ENCODE assay signal across 1 cellular context in genomic region chr11:12543596-12544415, GRCh38.
A peak's percentile ranks its signal among the peaks of the same experiment; 100 is the strongest.
TF ChIP-seq lines count a peak whose summit lies in the region.

No MANE protein-coding gene starts in this region.

TF ChIP-seq in Ishikawa, 13 proteins besides CTCF, POLR2A, EP300 and RAD21 (continued from another document):
- TF ChIP-seq REST (IDR thresholded peaks at IDR 0.05; ENCODE audit: low read depth) (no peak), ZBTB7A (IDR thresholded peaks at IDR 0.05; ENCODE audit: low read depth) (no peak), TAF1 (IDR thresholded peaks at IDR 0.05; ENCODE audit: low read depth) (no peak), NFIC (IDR thresholded peaks at IDR 0.05) (0 out of 2 replicates have a peak, but pooled peaks have one; percentile 21)
